8 cellular contexts compared by ENCODE assay signal in genomic region chr12:52052471-52053186, GRCh38. TPM values are rescaled to one million over a fixed set of nuclear protein-coding genes. Genes with fewer than 3 reads are reported as not detected.
DNase-seq lines count a peak whose midpoint lies in the region; ATAC-seq and TF ChIP-seq lines count a peak whose summit lies in the region.

No MANE protein-coding gene starts in this region.

- H3K36me3 ChIP-seq in OCI-LY3 (replicated peaks; ENCODE audit: low read depth, low read length) (no peaks in the 10 kb centered on the region), neuronal stem cell (replicated peaks in 1 of 2; ENCODE audit: control insufficient read depth in 2 of 2, insufficient read depth in 2 of 2, low read length in 2 of 2) (peaks cover 20 to 33% of the 10 kb centered on the region in 2 donors), SJCRH30 (no peaks in the 10 kb centered on the region)

- H2AK5ac ChIP-seq in neuronal stem cell (ENCODE audit: low read depth, low read length): peak overlapping the region; percentile 12

- no peak overlapping the region for H4K91ac ChIP-seq in neuronal stem cell (ENCODE audit: low read depth, low read length, poor library complexity)

- peaks cover 3% of the 10 kb centered on the region for H3K79me1 ChIP-seq in neuronal stem cell (ENCODE audit: low read depth, low read length)

- H3K27me3 ChIP-seq in OCI-LY3 (ENCODE audit: low read depth, low read length) (peaks cover 13% of the 10 kb centered on the region), dorsolateral prefrontal cortex (no peaks in the 10 kb centered on the region), neuronal stem cell (ENCODE audit: control insufficient read depth in 3 of 3, insufficient read depth in 3 of 3, low read depth in 1 of 3, low read length in 3 of 3) (peaks cover 0 to 15% (median 0%) of the 10 kb centered on the region in 3 experiments), SJCRH30 (no peaks in the 10 kb centered on the region)

- H3K9me3 ChIP-seq in OCI-LY3 (ENCODE audit: insufficient read depth, low read length) (no peaks in the 10 kb centered on the region), neuronal stem cell (replicated peaks in 1 of 2; ENCODE audit: control insufficient read depth in 2 of 2, insufficient read depth in 1 of 2, low read depth in 1 of 2, low read length in 2 of 2) (no peaks in the 10 kb centered on the region), SJCRH30 (replicated peaks) (no peaks in the 10 kb centered on the region)

- intact Hi-C loops in dorsolateral prefrontal cortex (cut with DNase I): no loop called here

- ATAC-seq in HG03108 (IDR thresholded peaks at IDR 0.05; ENCODE audit: unreplicated experiment) (no peak), GM18498 (IDR thresholded peaks at IDR 0.05; ENCODE audit: unreplicated experiment) (no peak), HG02840 (IDR thresholded peaks at IDR 0.05; ENCODE audit: low FRiP score, unreplicated experiment) (no peak)

- TF ChIP-seq CTCF in OCI-LY3 (IDR thresholded peaks at IDR 0.05; ENCODE audit: low read depth, low read length) (no peak), dorsolateral prefrontal cortex (IDR thresholded peaks at IDR 0.05 in 54 of 56, conservative IDR thresholded peaks at IDR 0.05 in 2 of 56; ENCODE audit: low read depth in 1 of 56, partially characterized antibody in 56 of 56) (no peak)

- no peak overlapping the region for H2BK15ac ChIP-seq in neuronal stem cell (ENCODE audit: low read length)

- 0 out of 2 replicates have a peak overlapping the region, but pooled peaks have one; percentile 8 for H3K4me2 ChIP-seq in OCI-LY3 (ENCODE audit: low read length)
- H3K4me2 ChIP-seq in neuronal stem cell (ENCODE audit: insufficient read depth, low read length, poor library complexity, severe bottlenecking): no peak overlapping the region

- H3K14ac ChIP-seq in neuronal stem cell (ENCODE audit: low read length): no peak overlapping the region

- H3K23ac ChIP-seq in neuronal stem cell (ENCODE audit: low read depth, low read length, poor library complexity): no peak overlapping the region

- peak overlapping the region; percentile 45 for H3K18ac ChIP-seq in neuronal stem cell (ENCODE audit: low read length)

- DNase-seq in Caki2 (ENCODE audit: low read depth) (peak; percentile 22), dorsolateral prefrontal cortex (no peak), neuronal stem cell (ENCODE audit: low spot score) (no peak), SJCRH30 (no peak)

- H3K79me2 ChIP-seq in OCI-LY3 (ENCODE audit: low read length): no peaks in the 10 kb centered on the region

- H3K4me1 ChIP-seq in OCI-LY3 (ENCODE audit: low read length) (peaks cover 26% of the 10 kb centered on the region), neuronal stem cell (ENCODE audit: control insufficient read depth in 2 of 2, insufficient read depth in 1 of 2, low read depth in 1 of 2, low read length in 2 of 2) (peaks cover 8 to 17% of the 10 kb centered on the region in 2 donors), SJCRH30 (peaks cover 7% of the 10 kb centered on the region)

- H2BK5ac ChIP-seq in neuronal stem cell (ENCODE audit: low read length): no peak overlapping the region

- H4K8ac ChIP-seq in neuronal stem cell (ENCODE audit: low read depth, low read length): no peak overlapping the region

- H4K20me1 ChIP-seq in OCI-LY3 (ENCODE audit: insufficient read depth, low read length): 0 out of 2 replicates have a peak, but pooled peaks cover 4% of the 10 kb centered on the region

- no peak overlapping the region for H3K9ac ChIP-seq in OCI-LY3 (ENCODE audit: low read length)
- no peak overlapping the region for H3K9ac ChIP-seq in neuronal stem cell (ENCODE audit: low read depth, low read length, poor library complexity)

- no peak overlapping the region for H3K4ac ChIP-seq in neuronal stem cell (ENCODE audit: low read length)

- H3K27ac ChIP-seq in OCI-LY3 (ENCODE audit: low read length): no peak overlapping the region
- H3K27ac ChIP-seq in dorsolateral prefrontal cortex: peak overlapping the region in 52 of 59 donors; percentile 19 to 99 (median 91)
- H3K27ac ChIP-seq in neuronal stem cell (replicated peaks; ENCODE audit: low read length): no peak overlapping the region
- no peak overlapping the region for H3K27ac ChIP-seq in SJCRH30

- H2BK12ac ChIP-seq in neuronal stem cell (ENCODE audit: low read length): peak overlapping the region; percentile 7

- H2AFZ ChIP-seq in OCI-LY3 (ENCODE audit: low read depth, low read length) (no peak overlapping the region), neuronal stem cell (ENCODE audit: low read length) (no peak overlapping the region)

- WGBS in neuronal stem cell (ENCODE audit: extremely low coverage in 2 of 2, insufficient read length in 2 of 2, insufficient replicate concordance in 1 of 2), 2 donors: no CpG with 5 or more reads among the region's 7 CpGs

- in situ Hi-C loops in Caki2 (cut with HindIII; ENCODE audit: low pct_unique_long_range_greater_than_20kb, low sequenced_read_pairs): no loop called here

- no peak overlapping the region for H3K4me3 ChIP-seq in OCI-LY3 (ENCODE audit: low read length)
- H3K4me3 ChIP-seq in dorsolateral prefrontal cortex: peak overlapping the region in 46 of 59 donors; percentile 2 to 86 (median 70)
- H3K4me3 ChIP-seq in neuronal stem cell (ENCODE audit: low read length in 2 of 2): peak overlapping the region in 1 of 2 donors; percentile 84
- no peak overlapping the region for H3K4me3 ChIP-seq in SJCRH30

- peak overlapping the region; percentile 27 for H2BK120ac ChIP-seq in neuronal stem cell (ENCODE audit: low read depth, low read length)

RNA-seq across cellular contexts. Expression of gene NR4A1, which starts 1.4 kb away (rescaled TPM):
- 0.07 TPM in 1 of 2 replicates, not detected in the other for total RNA-seq in Caki2 (2014; rRNA removed; shearing (Covaris generic); ENCODE audit: low replicate concordance)
- 100 to 1,000 TPM in 5 of 120 experiments, 10 to 100 TPM in 115; 13.1 to 194 (median 28.9) TPM for total RNA-seq in dorsolateral prefrontal cortex
- 46.2 TPM for polyA plus RNA-seq in neuronal stem cell (2013, experiment 1 of 2)
- 44.5 TPM for polyA plus RNA-seq in neuronal stem cell (2013, experiment 2 of 2)
- total RNA-seq in SJCRH30 (2014; rRNA removed; shearing (Covaris generic)): 9.2 and 10.0 TPM in 2 replicates

RNA-seq across cellular contexts. Expression of gene ATG101, which starts 17.1 kb away (rescaled TPM):
- 126 and 183 TPM in 2 replicates for total RNA-seq in Caki2 (2014; rRNA removed; shearing (Covaris generic); ENCODE audit: low replicate concordance)
- 10 to 100 TPM; 19.6 to 42.5 (median 31.5) TPM for total RNA-seq in dorsolateral prefrontal cortex
- 16.4 TPM for polyA plus RNA-seq in neuronal stem cell (2013, experiment 1 of 2)
- polyA plus RNA-seq in neuronal stem cell (2013, experiment 2 of 2): 15.2 TPM
- 48.6 and 52.1 TPM in 2 replicates for total RNA-seq in SJCRH30 (2014; rRNA removed; shearing (Covaris generic))

RNA-seq across cellular contexts. Expression of gene SMIM41, which starts 26.9 kb away (rescaled TPM):
- total RNA-seq in Caki2 (2014; rRNA removed; shearing (Covaris generic); ENCODE audit: low replicate concordance): not detected in 2 replicates
- 1 to 10 TPM in 2 of 120 experiments, under 1 TPM in 10, not detected in 108; 0.33 to 3.7 (median 0.55) TPM for total RNA-seq in dorsolateral prefrontal cortex
- 0.38 TPM for polyA plus RNA-seq in neuronal stem cell (2013, experiment 1 of 2)
- 0.18 TPM for polyA plus RNA-seq in neuronal stem cell (2013, experiment 2 of 2)
- not detected in 2 replicates for total RNA-seq in SJCRH30 (2014; rRNA removed; shearing (Covaris generic))

RNA-seq across cellular contexts. Expression of gene TAMALIN, which starts 45.9 kb away (rescaled TPM):
- total RNA-seq in Caki2 (2014; rRNA removed; shearing (Covaris generic); ENCODE audit: low replicate concordance): not detected in 2 replicates
- 100 to 1,000 TPM in 3 of 120 experiments, 10 to 100 TPM in 117; 27.0 to 168 (median 54.0) TPM for total RNA-seq in dorsolateral prefrontal cortex
- polyA plus RNA-seq in neuronal stem cell (2013, experiment 1 of 2): 11.1 TPM
- 10.9 TPM for polyA plus RNA-seq in neuronal stem cell (2013, experiment 2 of 2)
- total RNA-seq in SJCRH30 (2014; rRNA removed; shearing (Covaris generic)): 3.3 and 4.5 TPM in 2 replicates

Comparison
In these comparisons a context has a peak if more than half of its experiments do, and no peak if none do; other contexts are left out.
1. H3K27ac ChIP-seq: peak in dorsolateral prefrontal cortex (52 of 59); none in OCI-LY3 (single experiment), neuronal stem cell (single experiment) and SJCRH30 (single experiment).
2. H3K4me3 ChIP-seq: peak in dorsolateral prefrontal cortex (46 of 59); none in OCI-LY3 (single experiment) and SJCRH30 (single experiment).